Comparison of ENCODE assay signal across 9 cellular contexts in the genomic region with DNA sequence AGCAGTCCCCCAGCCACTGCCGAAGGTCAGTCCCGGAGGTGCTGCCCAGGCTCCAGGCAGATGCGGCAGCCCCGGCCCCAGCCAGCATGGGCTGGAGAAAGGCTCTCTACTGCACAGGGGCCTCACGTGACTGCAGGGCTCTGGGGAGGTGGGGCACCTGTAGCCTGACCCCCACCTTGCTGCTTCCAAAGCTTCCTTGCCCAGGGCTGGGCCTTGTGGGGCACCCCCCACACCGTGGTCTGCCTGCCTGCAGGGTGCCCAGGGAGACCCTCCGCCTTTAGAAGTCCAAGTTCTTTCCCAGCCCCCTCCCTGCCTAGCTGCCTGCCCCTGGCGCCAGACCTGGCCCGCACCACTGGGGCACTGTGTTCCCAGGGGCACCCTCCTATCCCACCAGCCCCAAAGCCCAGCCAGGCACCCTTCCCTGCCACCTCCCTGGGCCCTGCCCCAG. TPM values are rescaled to one million over a fixed set of nuclear protein-coding genes. Genes with fewer than 3 reads are reported as not detected.
A peak's percentile ranks its signal among the peaks of the same experiment; 100 is the strongest.
DNase-seq lines count a peak whose midpoint lies in the region; ATAC-seq and TF ChIP-seq lines count a peak whose summit lies in the region.
"Had no signal": no experiment of that assay in that cellular context is flagged by ENCODE, and none has a peak within 500 bp of the region (broad histone marks: within the 10 kb centered on the region; RNA-seq: fewer than 3 reads in every experiment).

No MANE protein-coding gene starts in this region.

- no peak for ATAC-seq in Right ventricle myocardium inferior
- peak; percentile 3 for ATAC-seq in left lobe of liver
- ATAC-seq in HG02763 (IDR thresholded peaks at IDR 0.05; ENCODE audit: unreplicated experiment) = no peak

- H3K27me3 ChIP-seq in tibial artery = no peaks in the 10 kb centered on the region
- H3K27me3 ChIP-seq: upper lobe of left lung had no signal

- intact Hi-C loops in Right ventricle myocardium inferior (cut with DNase I) = loop anchor here (1.0 kb wide), 1 partner anchor 43 kb away; no protein-coding TSS in a partner anchor
- intact Hi-C loops in cardiac septum (cut with DNase I) = loop anchor here (1.0 kb wide), 1 partner anchor 43 kb away; no protein-coding TSS in a partner anchor
- intact Hi-C loops in tibial artery (cut with DNase I; ENCODE audit: low total_unique reads) = loop anchor here (1.0 kb wide), 1 partner anchor 43 kb away; no protein-coding TSS in a partner anchor

- H3K4me1 ChIP-seq in tibial artery = peaks cover 0 to 20% (median 6%) of the 10 kb centered on the region in 4 donors

- peak overlapping the region; percentile 28 to 55 for H3K27ac ChIP-seq in tibial artery

- H3K4me3 ChIP-seq in tibial artery = no peak overlapping the region
- H3K4me3 ChIP-seq: upper lobe of left lung had no signal

- H3K9me3 ChIP-seq in tibial artery = no peaks in the 10 kb centered on the region
- H3K9me3 ChIP-seq: upper lobe of left lung had no signal

- TF ChIP-seq CTCF in tibial artery (IDR thresholded peaks at IDR 0.05) = no peak

- H3K36me3 ChIP-seq in tibial artery = peaks cover 14 to 95% (median 82%) of the 10 kb centered on the region in 3 donors

- DNase-seq in Right ventricle myocardium inferior (ENCODE audit: missing footprints) (peak; percentile 63), cardiac septum (ENCODE audit: low spot score) (no peak), left lobe of liver (ENCODE audit: low spot score) (no peak), tibial artery (no peak), inferior parietal cortex (ENCODE audit: extremely low spot score) (no peak)
- DNase-seq: mammary epithelial cell, NCI-H2227 treated with DMSO at 0.1 percent for 48 hours had no signal

RNA-seq across cellular contexts. Expression of a gene that starts 28.4 kb away (rescaled TPM):
- total RNA-seq in Right ventricle myocardium inferior (40.9 TPM), cardiac septum (33.3 TPM), left lobe of liver (44.6 TPM)

RNA-seq across cellular contexts. Expression of a gene that starts 28.5 kb away (rescaled TPM):
- total RNA-seq in Right ventricle myocardium inferior (104 TPM), cardiac septum (97.1 TPM), left lobe of liver (145 TPM)

RNA-seq across cellular contexts. Expression of a gene that starts 46.6 kb away (rescaled TPM):
- total RNA-seq in Right ventricle myocardium inferior (30.5 TPM), cardiac septum (46.8 TPM), left lobe of liver (18.7 TPM)

RNA-seq across cellular contexts. Expression of a gene that starts 50.9 kb away (rescaled TPM):
- total RNA-seq in Right ventricle myocardium inferior (54.6 TPM), cardiac septum (84.5 TPM), left lobe of liver (12.5 TPM)
